ENCODE assay signal across 27 cellular contexts in genomic region chr3:82353281-82354171, GRCh38.
DNase-seq lines count a peak whose midpoint lies in the region; ATAC-seq and TF ChIP-seq lines count a peak whose summit lies in the region.
"Had no signal": no experiment of that assay in that cellular context is flagged by ENCODE, and none has a peak within 500 bp of the region (broad histone marks: within the 10 kb centered on the region; RNA-seq: fewer than 3 reads in every experiment).

No MANE protein-coding gene starts in this region.

- no peaks in the 10 kb centered on the region for H3K9me2 ChIP-seq in neural cell (ENCODE audit: insufficient read depth, low read length)

- TF ChIP-seq EP300 in neural cell (conservative IDR thresholded peaks at IDR 0.05; ENCODE audit: poor library complexity, severe bottlenecking), result peak; percentile 92

- no peak overlapping the region for H3K4me3 ChIP-seq in neural cell (ENCODE audit: low read length)
- H3K4me3 ChIP-seq: colonic mucosa, PC-9, thoracic aorta had no signal

- no peaks in the 10 kb centered on the region for H3K36me3 ChIP-seq in neural cell (ENCODE audit: insufficient read depth, low read length)
- H3K36me3 ChIP-seq: BE2C, colonic mucosa, thoracic aorta had no signal

- H3K79me2 ChIP-seq in neural cell (replicated peaks; ENCODE audit: insufficient read depth, low read length), result no peaks in the 10 kb centered on the region

- no peak overlapping the region for H3K4me2 ChIP-seq in neural cell (ENCODE audit: low read length)
- H3K4me2 ChIP-seq: PC-9 had no signal

- DNase-seq in NCI-H748 (lab: John Stamatoyannopoulos, UW; ENCODE audit: unreplicated experiment) (peak; percentile 34), NCI-H748 treated with DMSO at 0.1 percent for 48 hours (lab: John Stamatoyannopoulos, UW) (no peak), NCI-H1105 treated with DMSO at 0.1 percent for 48 hours (lab: John Stamatoyannopoulos, UW) (peak; percentile 92), astrocyte of the hippocampus (ENCODE audit: low read depth, low spot score) (peak; percentile 7), ecto neural progenitor cell (ENCODE audit: low spot score) (no peak)
- no peak for DNase-seq in stimulated activated CD4-positive, alpha-beta T cell treated with anti-CD3 and anti-CD28 coated beads, Interleukin-4, amount 100 ng/mL, for 1 hour
- DNase-seq: activated CD4-positive, alpha-beta T cell treated with anti-CD3 and anti-CD28 coated beads for 1 hour; activated effector memory CD4-positive, alpha-beta T cell treated with anti-CD3 and anti-CD28 coated beads, Interleukin-2, amount 50 U/mL, for 16 hours; BE2C; Caco-2; colonic mucosa; effector memory CD8-positive, alpha-beta T cell; foreskin melanocyte; left colon; naive thymus-derived CD4-positive, alpha-beta T cell; NCI-H1436 treated with DMSO at 0.1 percent for 48 hours; NCI-H526 treated with DMSO at 0.1 percent for 48 hours; occipital lobe; PC-9; stimulated activated CD4-positive, alpha-beta T cell treated with anti-CD3 and anti-CD28 coated beads, Interleukin-4, amount 100 ng/mL, for 24 hours; stimulated activated naive CD4-positive, alpha-beta T cell; T-cell had no signal

- no peaks in the 10 kb centered on the region for H3K9me3 ChIP-seq in neural cell (ENCODE audit: low read length)
- H3K9me3 ChIP-seq: BE2C, Caco-2, colonic mucosa, thoracic aorta had no signal

- H3F3A ChIP-seq in neural cell (ENCODE audit: insufficient read depth, low read length, poor library complexity, severe bottlenecking), result no peaks in the 10 kb centered on the region

- ATAC-seq in GM19351 (IDR thresholded peaks at IDR 0.05; ENCODE audit: unreplicated experiment), result no peak
- ATAC-seq: effector memory CD8-positive, alpha-beta T cell; esophagus mucosa; HCT116; left colon; naive thymus-derived CD4-positive, alpha-beta T cell; T-cell had no signal

- no peak overlapping the region for H2AFZ ChIP-seq in neural cell (ENCODE audit: low read depth, low read length)
- H2AFZ ChIP-seq: PC-9 had no signal

- H3K27me3 ChIP-seq in neural cell (ENCODE audit: insufficient read depth, low read depth, low read length), result no peaks in the 10 kb centered on the region
- H3K27me3 ChIP-seq: BE2C, colonic mucosa had no signal

- peak overlapping the region; percentile 5 for H3K27ac ChIP-seq in neural cell (ENCODE audit: low read length)
- H3K27ac ChIP-seq: colonic mucosa, PC-9, thoracic aorta had no signal

- no peak overlapping the region for H3K9ac ChIP-seq in neural cell (ENCODE audit: low read length)

- TF ChIP-seq RAD21 in neural cell (conservative IDR thresholded peaks at IDR 0.05), result no peak

- no peak for TF ChIP-seq CTCF in neural cell (IDR thresholded peaks at IDR 0.05; ENCODE audit: poor library complexity, severe bottlenecking)

- no peaks in the 10 kb centered on the region for H4K20me1 ChIP-seq in neural cell (ENCODE audit: insufficient read depth)

TF ChIP-seq in neural cell, 6 proteins besides CTCF, POLR2A, EP300 and RAD21:
- no peak for TF ChIP-seq TAF1 (IDR thresholded peaks at IDR 0.05; ENCODE audit: low read depth)
- peak; percentile 48 for TF ChIP-seq POLR2AphosphoS5 (IDR thresholded peaks at IDR 0.05)
TF ChIP-seq in neural cell: peak in this region for 1.

Comparison
In these comparisons a context has a peak if more than half of its experiments do, and no peak if none do; other contexts are left out.
1. DNase-seq: peak in NCI-H748 (single experiment), NCI-H1105 treated with DMSO at 0.1 percent for 48 hours (single experiment) and astrocyte of the hippocampus (single experiment); none in NCI-H748 treated with DMSO at 0.1 percent for 48 hours (single experiment), ecto neural progenitor cell (single experiment) and stimulated activated CD4-positive, alpha-beta T cell treated with anti-CD3 and anti-CD28 coated beads, Interleukin-4, amount 100 ng/mL, for 1 hour (single experiment).